In the genomic region with DNA sequence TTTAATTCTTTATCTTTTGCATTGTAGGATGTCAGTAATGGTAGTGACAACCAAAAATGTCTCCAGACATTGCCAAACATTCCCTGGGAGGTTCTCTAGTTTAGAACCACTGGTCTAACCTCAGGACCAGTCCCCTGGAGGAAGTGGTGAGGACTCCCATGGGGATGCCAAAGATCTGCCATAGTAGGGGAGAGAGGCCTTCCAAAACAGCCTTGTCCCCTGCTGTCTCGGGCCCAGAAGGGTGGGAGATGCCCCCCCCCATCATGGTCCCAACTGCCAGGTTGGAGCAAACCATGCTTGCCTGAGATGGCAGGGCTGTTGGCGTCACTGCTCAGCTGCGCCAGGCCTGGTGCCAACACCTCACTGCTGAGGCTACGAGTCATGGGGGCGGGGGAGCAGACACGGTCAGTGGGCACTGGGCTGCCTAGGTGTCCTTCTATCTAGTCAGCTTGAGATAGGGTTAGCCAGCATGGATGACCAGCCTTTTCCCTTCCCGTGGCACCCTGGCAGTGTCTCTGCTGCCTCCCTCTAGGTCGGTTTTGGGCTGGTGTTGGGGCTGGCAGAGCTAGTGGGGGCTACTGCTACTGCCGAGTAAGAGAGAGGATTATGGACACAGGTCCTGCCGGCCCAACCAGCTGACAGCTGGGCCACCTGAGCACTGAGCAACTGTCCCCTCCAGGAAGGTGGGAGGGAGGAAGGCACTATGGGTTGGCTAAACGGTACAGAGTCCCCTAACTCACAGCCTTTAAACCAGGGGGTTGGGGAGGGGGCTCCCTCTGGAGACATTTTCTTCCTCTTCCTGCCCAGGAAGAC, we compare ENCODE assay signal across 9 cellular contexts. TPM values are rescaled to one million over a fixed set of nuclear protein-coding genes. Genes with fewer than 3 reads are reported as not detected.
DNase-seq lines count a peak whose midpoint lies in the region; ATAC-seq and TF ChIP-seq lines count a peak whose summit lies in the region.
"Had no signal": no experiment of that assay in that cellular context is flagged by ENCODE, and none has a peak within 500 bp of the region (broad histone marks: within the 10 kb centered on the region; RNA-seq: fewer than 3 reads in every experiment).

No MANE protein-coding gene starts in this region.

- no peaks in the 10 kb centered on the region for H3K36me3 Mint-ChIP-seq in neural progenitor cell

- DNase-seq in DND-41 (peak; percentile 18), LHCN-M2 (ENCODE audit: low read depth) (peak; percentile 64), cerebellar cortex (ENCODE audit: low spot score) (peak; percentile 50), neural progenitor cell (ENCODE audit: low spot score) (no peak), NCI-H510A (lab: John Stamatoyannopoulos, UW) (no peak), NK-92 (lab: John Stamatoyannopoulos, UW; ENCODE audit: unreplicated experiment) (no peak)
- DNase-seq: activated CD4-positive, CD25-positive, alpha-beta regulatory T cell treated with anti-CD3 and anti-CD28 coated beads, Interleukin-2, amount 50 U/mL, for 72 hours had no signal

- no peak overlapping the region for H3K4me3 ChIP-seq in DND-41 (ENCODE audit: low read depth in 1 of 2, low read length in 2 of 2)
- no peak overlapping the region for H3K4me3 ChIP-seq in neural progenitor cell

- H3K36me3 ChIP-seq in DND-41 (ENCODE audit: insufficient read depth, low read length), result no peaks in the 10 kb centered on the region
- H3K36me3 ChIP-seq in neural progenitor cell, result no peaks in the 10 kb centered on the region

- H3K4me1 ChIP-seq in DND-41 (ENCODE audit: insufficient read depth, low read length) (peaks cover 33% of the 10 kb centered on the region), neural progenitor cell (peaks cover 55% of the 10 kb centered on the region)

- H3K27me3 ChIP-seq in DND-41 (ENCODE audit: insufficient read depth, low read length, poor library complexity) (no peaks in the 10 kb centered on the region), neural progenitor cell (peaks cover 14% of the 10 kb centered on the region)

- no peaks in the 10 kb centered on the region for H3K9me3 Mint-ChIP-seq in neural progenitor cell

- H3K9ac ChIP-seq in DND-41 (ENCODE audit: low read depth, low read length) (no peak overlapping the region), neural progenitor cell (no peak overlapping the region)

- peak overlapping the region; percentile 10 for H3K4me3 Mint-ChIP-seq in neural progenitor cell

- H3K4me2 ChIP-seq in DND-41 (ENCODE audit: insufficient read depth, low read length), result no peak overlapping the region
- H3K4me2 ChIP-seq in neural progenitor cell, result no peak overlapping the region

- peaks cover 37% of the 10 kb centered on the region for H3F3A ChIP-seq in neural progenitor cell (ENCODE audit: low read depth)

- ATAC-seq in DND-41 (ENCODE audit: insufficient read depth, low read depth) (no peak), GM21825 (IDR thresholded peaks at IDR 0.05; ENCODE audit: unreplicated experiment) (no peak), GM21723 (IDR thresholded peaks at IDR 0.05; ENCODE audit: unreplicated experiment) (no peak)

- peaks cover 11% of the 10 kb centered on the region for H4K20me1 ChIP-seq in DND-41 (ENCODE audit: insufficient read depth, low read length)
- peaks cover 90% of the 10 kb centered on the region for H4K20me1 ChIP-seq in neural progenitor cell (ENCODE audit: low read depth)

- TF ChIP-seq CTCF in DND-41 (IDR thresholded peaks at IDR 0.05; ENCODE audit: borderline replicate concordance, extremely low read depth, low read length, poor library complexity, severe bottlenecking) (no peak), neural progenitor cell (IDR thresholded peaks at IDR 0.05) (no peak)

- H3K9me3 ChIP-seq in DND-41 (ENCODE audit: insufficient read depth, low read length, severe bottlenecking), result no peaks in the 10 kb centered on the region
- no peaks in the 10 kb centered on the region for H3K9me3 ChIP-seq in neural progenitor cell (ENCODE audit: low read depth)

- peaks cover 18% of the 10 kb centered on the region for H3K27me3 Mint-ChIP-seq in neural progenitor cell (ENCODE audit: insufficient read depth, low read depth)

- H3K27ac Mint-ChIP-seq in neural progenitor cell, result no peak overlapping the region

- H3K27ac ChIP-seq in DND-41 (ENCODE audit: low read length) (peak overlapping the region; percentile 37; the same call in 1 of the 2 replicates), neural progenitor cell (no peak overlapping the region)

- peaks cover 76% of the 10 kb centered on the region for H3K4me1 Mint-ChIP-seq in neural progenitor cell

- H3K79me2 ChIP-seq in DND-41 (ENCODE audit: insufficient read depth, low read length) (peaks cover 3% of the 10 kb centered on the region), neural progenitor cell (ENCODE audit: low read depth) (no peaks in the 10 kb centered on the region)

- H2AFZ ChIP-seq in DND-41 (ENCODE audit: low read depth, low read length) (no peak overlapping the region), neural progenitor cell (replicated peaks) (no peak overlapping the region)

RNA-seq across cellular contexts. Expression of gene CXXC5, which starts 8.3 kb away (rescaled TPM):
- total RNA-seq in LHCN-M2 (2014; rRNA removed) (240 and 264 TPM in 2 replicates), neural progenitor cell (ENCODE audit: low replicate concordance) (17.2 and 25.6 TPM in 2 replicates)
- polyA plus RNA-seq in LHCN-M2 (2012), result 111 TPM

Comparison
In these comparisons a context has a peak if more than half of its experiments do, and no peak if none do; other contexts are left out.
1. DNase-seq: peak in DND-41 (single experiment), LHCN-M2 (single experiment) and cerebellar cortex (single experiment); none in neural progenitor cell (single experiment), NCI-H510A (single experiment) and NK-92 (single experiment).